Comparison of ENCODE assay signal across 35 cellular contexts in the genomic region with DNA sequence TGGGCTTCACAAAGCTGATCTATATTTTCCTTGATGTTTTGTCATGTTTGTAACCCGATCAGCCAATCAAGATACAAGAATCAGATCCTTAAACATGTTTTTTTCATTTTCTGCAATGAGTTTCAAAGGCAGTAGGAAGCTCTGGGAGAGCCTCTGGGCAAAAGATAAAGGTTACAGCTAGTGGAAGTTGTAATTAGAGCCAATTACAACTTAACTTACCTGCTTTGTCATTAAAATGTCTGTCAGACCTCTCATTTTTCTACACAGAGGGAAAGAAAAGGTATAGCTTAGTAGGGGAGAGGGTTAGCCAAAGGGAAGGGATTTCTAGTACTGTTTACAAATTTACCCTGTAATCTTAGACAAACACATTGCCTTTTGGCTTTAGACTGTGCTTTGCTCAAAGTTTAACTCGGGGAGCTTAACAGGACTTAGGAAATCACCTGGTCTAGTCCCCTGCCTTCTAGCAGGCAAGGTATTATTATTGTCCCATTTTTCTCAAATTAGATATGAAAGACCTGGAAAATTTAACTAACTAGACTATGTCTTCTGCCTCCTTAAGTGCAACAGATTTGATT. TPM values are rescaled to one million over a fixed set of nuclear protein-coding genes. Genes with fewer than 3 reads are reported as not detected.
DNase-seq lines count a peak whose midpoint lies in the region; ATAC-seq and TF ChIP-seq lines count a peak whose summit lies in the region.
"Had no signal": no experiment of that assay in that cellular context is flagged by ENCODE, and none has a peak within 500 bp of the region (broad histone marks: within the 10 kb centered on the region; RNA-seq: fewer than 3 reads in every experiment).

No MANE protein-coding gene starts in this region.

- no peaks in the 10 kb centered on the region for H3K9me3 ChIP-seq in vagina
- H3K9me3 ChIP-seq: breast epithelium, esophagus squamous epithelium, gastrocnemius medialis, MG63, mucosa of descending colon, testis, uterus had no signal

- H3K9me3 Mint-ChIP-seq in activated naive CD8-positive, alpha-beta T cell (ENCODE audit: low read depth), result no peaks in the 10 kb centered on the region
- H3K9me3 Mint-ChIP-seq in activated naive CD8-positive, alpha-beta T cell treated with anti-CD3 and anti-CD28 coated beads, Interleukin-2, amount 50 U/mL, for 24 hours, result no peaks in the 10 kb centered on the region
- H3K9me3 Mint-ChIP-seq: activated T-cell treated with anti-CD3 and anti-CD28 coated beads, Interleukin-2, amount 50 U/mL, for 24 hours had no signal

- intact Hi-C loops in vagina (cut with DNase I), result no loop called here

- no peak overlapping the region for H3K27ac ChIP-seq in vagina
- H3K27ac ChIP-seq: breast epithelium, C4-2B, coronary artery, esophagus squamous epithelium, gastrocnemius medialis, PC-9, testis, uterus had no signal

- peaks cover 0 to 4% of the 10 kb centered on the region in 2 donors for H3K36me3 ChIP-seq in vagina
- H3K36me3 ChIP-seq: breast epithelium, gastrocnemius medialis had no signal

- no peak for DNase-seq in activated naive CD8-positive, alpha-beta T cell treated with anti-CD3 and anti-CD28 coated beads, Interleukin-2, amount 50 U/mL, for 24 hours
- DNase-seq in OCI-M1 (lab: John Stamatoyannopoulos, UW) (peak; percentile 47), left lobe of liver (ENCODE audit: low spot score) (no peak), vagina (ENCODE audit: extremely low spot score in 2 of 2) (no peak), NCI-H1694 treated with DMSO at 0.1 percent for 48 hours (lab: John Stamatoyannopoulos, UW) (no peak), SW480 (ENCODE audit: low spot score) (no peak)
- DNase-seq: activated CD4-positive, alpha-beta T cell treated with anti-CD3 and anti-CD28 coated beads for 4 hours; activated CD8-positive, alpha-beta memory T cell treated with anti-CD3 and anti-CD28 coated beads for 24 hours; activated naive CD4-positive, alpha-beta T cell; activated T-cell treated with anti-CD3 and anti-CD28 coated beads, Interleukin-2, amount 50 U/mL, for 24 hours; amygdala; EL; esophagus squamous epithelium; gastrocnemius medialis; HCEC 1CT; hippocampal formation; MG63; mucosa of descending colon; NCI-H1436 treated with DMSO at 0.1 percent for 48 hours; NCI-H774; PC-9; posterior cingulate gyrus; SIG-M5; stimulated activated CD4-positive, alpha-beta T cell treated with anti-CD3 and anti-CD28 coated beads, Interleukin-4, amount 100 ng/mL, for 4 hours; stimulated activated naive CD4-positive, alpha-beta T cell treated with Interleukin-2 at 50 U/mL for 16 hours; T-helper 1 cell; testis; uterus had no signal

- ATAC-seq in activated naive CD8-positive, alpha-beta T cell treated with anti-CD3 and anti-CD28 coated beads, Interleukin-2, amount 50 U/mL, for 24 hours, result no peak
- ATAC-seq in left lobe of liver (peak; percentile 90), GM21619 (IDR thresholded peaks at IDR 0.05; ENCODE audit: unreplicated experiment) (no peak)
- ATAC-seq: gastrocnemius medialis, mucosa of descending colon, sciatic nerve had no signal

- H3K27me3 Mint-ChIP-seq in activated naive CD8-positive, alpha-beta T cell, result no peaks in the 10 kb centered on the region
- no peaks in the 10 kb centered on the region for H3K27me3 Mint-ChIP-seq in activated naive CD8-positive, alpha-beta T cell treated with anti-CD3 and anti-CD28 coated beads, Interleukin-2, amount 50 U/mL, for 24 hours

- peaks cover 5% of the 10 kb centered on the region for H3K36me3 Mint-ChIP-seq in activated naive CD8-positive, alpha-beta T cell
- H3K36me3 Mint-ChIP-seq in activated naive CD8-positive, alpha-beta T cell treated with anti-CD3 and anti-CD28 coated beads, Interleukin-2, amount 50 U/mL, for 24 hours (ENCODE audit: low read depth), result peaks cover 6% of the 10 kb centered on the region

- peak overlapping the region; percentile 13 for H3K27ac Mint-ChIP-seq in activated naive CD8-positive, alpha-beta T cell
- H3K27ac Mint-ChIP-seq in activated naive CD8-positive, alpha-beta T cell treated with anti-CD3 and anti-CD28 coated beads, Interleukin-2, amount 50 U/mL, for 24 hours, result no peak overlapping the region
- H3K27ac Mint-ChIP-seq: activated T-cell treated with anti-CD3 and anti-CD28 coated beads, Interleukin-2, amount 50 U/mL, for 24 hours had no signal

- H3K4me3 Mint-ChIP-seq in activated naive CD8-positive, alpha-beta T cell, result no peak overlapping the region
- H3K4me3 Mint-ChIP-seq in activated naive CD8-positive, alpha-beta T cell treated with anti-CD3 and anti-CD28 coated beads, Interleukin-2, amount 50 U/mL, for 24 hours, result no peak overlapping the region
- H3K4me3 Mint-ChIP-seq: activated T-cell treated with anti-CD3 and anti-CD28 coated beads, Interleukin-2, amount 50 U/mL, for 24 hours; neural crest cell had no signal

- TF ChIP-seq POLR2A in vagina (IDR thresholded peaks at IDR 0.05), result no peak

- H3K27me3 ChIP-seq in vagina, result no peaks in the 10 kb centered on the region
- H3K27me3 ChIP-seq: esophagus squamous epithelium, gastrocnemius medialis, MG63, testis, uterus had no signal

- peaks cover 24% of the 10 kb centered on the region for H3K4me1 Mint-ChIP-seq in activated naive CD8-positive, alpha-beta T cell (ENCODE audit: low read depth)
- peaks cover 5% of the 10 kb centered on the region for H3K4me1 Mint-ChIP-seq in activated naive CD8-positive, alpha-beta T cell treated with anti-CD3 and anti-CD28 coated beads, Interleukin-2, amount 50 U/mL, for 24 hours
- H3K4me1 Mint-ChIP-seq: neural crest cell had no signal

- no peak overlapping the region for H3K4me3 ChIP-seq in vagina
- H3K4me3 ChIP-seq: breast epithelium, coronary artery, esophagus squamous epithelium, gastrocnemius medialis, MG63, mucosa of descending colon, PC-9, testis, uterus had no signal

- TF ChIP-seq CTCF in vagina (IDR thresholded peaks at IDR 0.05), result no peak

- no peaks in the 10 kb centered on the region for H3K4me1 ChIP-seq in vagina
- H3K4me1 ChIP-seq: breast epithelium, esophagus squamous epithelium, gastrocnemius medialis, testis had no signal

RNA-seq across cellular contexts. Expression of a gene that starts 55.8 kb away (rescaled TPM):
- total RNA-seq in left lobe of liver (not detected), vagina (not detected)
- total RNA-seq: esophagus squamous epithelium, gastrocnemius medialis, neural crest cell, PC-9 had no signal
